In genomic region chr5:36724429-36725332, GRCh38 we compare ENCODE assay signal across 8 cellular contexts.
DNase-seq lines count a peak whose midpoint lies in the region; ATAC-seq and TF ChIP-seq lines count a peak whose summit lies in the region.

No MANE protein-coding gene starts in this region.

- H3K27me3 ChIP-seq in DOHH2 (ENCODE audit: control insufficient read depth, low read length), result no peaks in the 10 kb centered on the region
- H3K27me3 ChIP-seq in colonic mucosa, result no peaks in the 10 kb centered on the region

- intact Hi-C loops in colonic mucosa (cut with DNase I), result no loop called here
- intact Hi-C loops in posterior vena cava (cut with DNase I), result no loop called here

- H3K36me3 ChIP-seq in DOHH2 (ENCODE audit: control insufficient read depth, low read length) (peaks cover 5% of the 10 kb centered on the region; the same call in 1 of the 2 replicates), colonic mucosa (no peaks in the 10 kb centered on the region)

- peak; percentile 80 for ATAC-seq in GM19328 (IDR thresholded peaks at IDR 0.05; ENCODE audit: unreplicated experiment)
- ATAC-seq in HG03103 (IDR thresholded peaks at IDR 0.05; ENCODE audit: low read depth, unreplicated experiment), result peak; percentile 68

- peak overlapping the region; percentile 72 for H3K27ac ChIP-seq in DOHH2 (ENCODE audit: low read depth, low read length)
- peak overlapping the region; percentile 27 for H3K27ac ChIP-seq in colonic mucosa

- H3K4me3 ChIP-seq in DOHH2 (ENCODE audit: low read length) (peak overlapping the region; percentile 73), colonic mucosa (no peak overlapping the region)

- peaks cover 5% of the 10 kb centered on the region; the same call in 1 of the 2 replicates for H3F3A ChIP-seq in DOHH2 (ENCODE audit: control insufficient read depth, insufficient read depth)

- H3K4me2 ChIP-seq in DOHH2 (ENCODE audit: low read length), result peak overlapping the region; percentile 70

- H3K79me2 ChIP-seq in DOHH2 (ENCODE audit: control insufficient read depth, low read length), result peaks cover 11% of the 10 kb centered on the region

- no peaks in the 10 kb centered on the region for H4K20me1 ChIP-seq in DOHH2 (ENCODE audit: control insufficient read depth, insufficient read depth, low read depth, low read length)

- H3K9me2 ChIP-seq in DOHH2 (replicated peaks; ENCODE audit: control insufficient read depth, low read length), result no peaks in the 10 kb centered on the region

- TF ChIP-seq CTCF in DOHH2 (IDR thresholded peaks at IDR 0.05; ENCODE audit: low read depth, low read length, poor library complexity, severe bottlenecking) (no peak), colonic mucosa (IDR thresholded peaks at IDR 0.05) (no peak)

- H3K9me3 ChIP-seq in DOHH2 (ENCODE audit: control insufficient read depth, insufficient read depth, low read length) (no peaks in the 10 kb centered on the region), colonic mucosa (no peaks in the 10 kb centered on the region)

- DNase-seq in RPMI7951 (ENCODE audit: low read depth) (peak; percentile 26), colonic mucosa (peak; percentile 46), posterior vena cava (ENCODE audit: low spot score) (peak; percentile 81), NCI-H146 treated with DMSO at 0.1 percent for 48 hours (lab: John Stamatoyannopoulos, UW; ENCODE audit: unreplicated experiment) (no peak), foreskin melanocyte (no peak)

- H3K9ac ChIP-seq in colonic mucosa (ENCODE audit: low read depth in 2 of 2, low read length in 2 of 2), result no peak overlapping the region

- H3K4me1 ChIP-seq in DOHH2 (ENCODE audit: control insufficient read depth, low read length) (peaks cover 56% of the 10 kb centered on the region), colonic mucosa (no peaks in the 10 kb centered on the region)

Comparison
In these comparisons a context has a peak if more than half of its experiments do, and no peak if none do; other contexts are left out.
1. DNase-seq: peak in RPMI7951 (single experiment), colonic mucosa (single experiment) and posterior vena cava (single experiment); none in NCI-H146 treated with DMSO at 0.1 percent for 48 hours (single experiment) and foreskin melanocyte (single experiment).